9 cellular contexts compared by ENCODE assay signal in the genomic region with DNA sequence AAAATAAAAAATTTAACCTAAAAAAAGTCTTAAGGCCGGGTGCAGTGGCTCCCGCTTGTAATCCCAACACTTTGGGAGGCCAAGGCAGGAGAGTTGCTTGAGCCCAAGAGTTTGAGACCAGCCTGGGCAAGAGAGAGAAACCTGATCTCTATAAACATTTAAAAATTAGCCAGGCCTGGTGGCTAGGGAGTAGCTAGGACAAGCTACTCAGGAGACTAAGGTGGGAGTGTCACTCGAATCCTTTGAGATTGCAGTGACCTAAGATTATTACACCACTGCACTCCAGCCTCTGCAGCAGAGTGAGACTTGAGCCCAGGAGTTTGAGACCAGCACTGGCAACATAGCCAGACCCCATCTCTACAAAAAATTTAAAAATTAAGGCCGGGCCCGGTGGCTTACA. TPM values are rescaled to one million over a fixed set of nuclear protein-coding genes. Genes with fewer than 3 reads are reported as not detected.
DNase-seq lines count a peak whose midpoint lies in the region; ATAC-seq, FAIRE-seq and TF ChIP-seq lines count a peak whose summit lies in the region.
"Had no signal": no experiment of that assay in that cellular context is flagged by ENCODE, and none has a peak within 500 bp of the region (broad histone marks: within the 10 kb centered on the region; RNA-seq: fewer than 3 reads in every experiment).

No MANE protein-coding gene starts in this region.

- ATAC-seq in HG03095 (IDR thresholded peaks at IDR 0.05; ENCODE audit: unreplicated experiment) (no peak), GM21619 (IDR thresholded peaks at IDR 0.05; ENCODE audit: unreplicated experiment) (no peak)

- WGBS in esophagus squamous epithelium, 2 donors = 38 to 44% methylated on average over 5 of the region's 5 CpGs
- 41% methylated on average over 5 of the region's 5 CpGs for WGBS in prostate gland

- H3K36me3 ChIP-seq in GM06990 (ENCODE audit: control insufficient read depth, insufficient read depth, low read length) (peaks cover 13% of the 10 kb centered on the region), esophagus squamous epithelium (peaks cover 8 to 62% (median 13%) of the 10 kb centered on the region in 3 donors), prostate gland (peaks cover 5 to 12% of the 10 kb centered on the region in 2 donors)

- TF ChIP-seq POLR2A in esophagus squamous epithelium (IDR thresholded peaks at IDR 0.05) (no peak), prostate gland (IDR thresholded peaks at IDR 0.05) (no peak)

- H3K4me1 ChIP-seq in esophagus squamous epithelium (peaks cover 34 to 64% (median 37%) of the 10 kb centered on the region in 3 donors), prostate gland (replicated peaks) (peaks cover 14% of the 10 kb centered on the region)

- H3K27ac ChIP-seq in esophagus squamous epithelium (peak overlapping the region; percentile 96 to 99 (median 96)), prostate gland (peak overlapping the region; percentile 95 to 96)

- FAIRE-seq in RCC 7860 (lab: Jason Lieb, UNC) = no peak
- FAIRE-seq: islet of Langerhans had no signal

- intact Hi-C loops in esophagus squamous epithelium (cut with DNase I) = no loop called here
- intact Hi-C loops in prostate gland (cut with DNase I) = no loop called here

- H3K4me3 ChIP-seq in GM06990 (replicated peaks; ENCODE audit: low read depth, low read length) (peak overlapping the region; percentile 80), esophagus squamous epithelium (peak overlapping the region; percentile 61 to 97 (median 80)), prostate gland (peak overlapping the region; percentile 59 to 78)

- H3K9me3 ChIP-seq in esophagus squamous epithelium = no peaks in the 10 kb centered on the region
- H3K9me3 ChIP-seq in prostate gland = no peaks in the 10 kb centered on the region

- H3K27me3 ChIP-seq in GM06990 (replicated peaks; ENCODE audit: control insufficient read depth, insufficient read depth, low read length) (no peaks in the 10 kb centered on the region), esophagus squamous epithelium (no peaks in the 10 kb centered on the region), prostate gland (replicated peaks; ENCODE audit: insufficient read depth) (no peaks in the 10 kb centered on the region)

- DNase-seq in GM06990 (ENCODE audit: extremely low read depth, insufficient read length) (no peak), RKO (ENCODE audit: low spot score) (peak; percentile 32), esophagus squamous epithelium (lab: John Stamatoyannopoulos, UW) (no peak), prostate gland (ENCODE audit: low spot score) (no peak), NCI-H1092 (lab: John Stamatoyannopoulos, UW) (no peak), RCC 7860 (ENCODE audit: low spot score) (no peak)

- TF ChIP-seq CTCF in GM06990 (IDR thresholded peaks at IDR 0.05; ENCODE audit: insufficient read depth, low read length, poor library complexity, severe bottlenecking) (no peak), esophagus squamous epithelium (IDR thresholded peaks at IDR 0.05) (no peak), prostate gland (IDR thresholded peaks at IDR 0.05) (no peak)

RNA-seq across cellular contexts. Expression of gene CCDC97, which starts 1.1 kb away (rescaled TPM):
- 10 to 100 TPM in 3 of 4 donors, 1 to 10 TPM in 1; 9.4 to 19.5 (median 14.7) TPM for total RNA-seq in esophagus squamous epithelium
- 10 to 100 TPM; 21.0 to 34.4 TPM for total RNA-seq in prostate gland

RNA-seq across cellular contexts. Expression of gene TGFB1, which starts 42.6 kb away (rescaled TPM):
- total RNA-seq in esophagus squamous epithelium (10 to 100 TPM; 13.6 to 36.2 (median 31.9) TPM), prostate gland (10 to 100 TPM in 1 of 2 donors, 1 to 10 TPM in 1; 9.7 to 32.4 TPM)

RNA-seq across cellular contexts. Expression of gene HNRNPUL1, which starts 46.9 kb away (rescaled TPM):
- total RNA-seq in esophagus squamous epithelium (100 to 1,000 TPM in 3 of 4 donors, 10 to 100 TPM in 1; 98.1 to 127 (median 113) TPM), prostate gland (100 to 1,000 TPM; 133 to 183 TPM)

RNA-seq across cellular contexts. Expression of gene B9D2, which starts 52.9 kb away (rescaled TPM):
- total RNA-seq in esophagus squamous epithelium (1 to 10 TPM; 2.5 to 4.6 (median 3.7) TPM), prostate gland (10 to 100 TPM; 10.7 to 17.1 TPM)
